8 cellular contexts compared by ENCODE assay signal in genomic region chr3:129119365-129120100, GRCh38. TPM values are rescaled to one million over a fixed set of nuclear protein-coding genes. Genes with fewer than 3 reads are reported as not detected.
A peak's percentile ranks its signal among the peaks of the same experiment; 100 is the strongest.
DNase-seq lines count a peak whose midpoint lies in the region; ATAC-seq, FAIRE-seq and TF ChIP-seq lines count a peak whose summit lies in the region.

No MANE protein-coding gene starts in this region.

- H3K79me2 ChIP-seq in endothelial cell of umbilical vein (ENCODE audit: control insufficient read depth, insufficient read depth, low read length), result peaks cover 29% of the 10 kb centered on the region

- no peak for TF ChIP-seq POLR2A in endothelial cell of umbilical vein (IDR thresholded peaks at IDR 0.05; ENCODE audit: low read depth, low read length)
- TF ChIP-seq POLR2A in lower leg skin (IDR thresholded peaks at IDR 0.05), result no peak

- peaks cover 0 to 5% of the 10 kb centered on the region in 2 experiments for H3K36me3 ChIP-seq in endothelial cell of umbilical vein (ENCODE audit: control insufficient read depth in 2 of 2, extremely low read depth in 1 of 2, insufficient read depth in 2 of 2, low read length in 2 of 2)

- BruUV-seq in endothelial cell of umbilical vein (replicated peaks; lab: Mats Ljungman, UMichigan), result no TSS peak

- intact Hi-C loops in endothelial cell of umbilical vein (cut with micrococcal nuclease) (loop anchor here (1.0 to 2.0 kb wide), 3 partner anchors 63 to 125 kb away; partner anchors contain the start of gene CNBP), lower leg skin (cut with DNase I; ENCODE audit: low total_unique reads) (no loop called here)

- no peaks in the 10 kb centered on the region for H3K9me3 Mint-ChIP-seq in osteocyte (ENCODE audit: unreplicated experiment)

- H3K27ac ChIP-seq in RWPE1 (peak overlapping the region; percentile 83), endothelial cell of umbilical vein (ENCODE audit: insufficient read depth, low read depth, low read length) (no peak overlapping the region)

- peaks cover 27% of the 10 kb centered on the region for H3K4me1 ChIP-seq in endothelial cell of umbilical vein (ENCODE audit: control insufficient read depth, extremely low read depth, insufficient read depth, low read length)

- POLR2A ChIA-PET in RWPE1 (lab: Yijun Ruan, JAX; ENCODE audit: low non-redundant PET), result no interaction called here
- POLR2A ChIA-PET in endothelial cell of umbilical vein (lab: Charles Lee), result no interaction called here

- DNase-seq in GM12864 (ENCODE audit: low read depth) (no peak), RWPE1 (ENCODE audit: low spot score) (no peak), endothelial cell of umbilical vein (ENCODE audit: low read depth, low spot score) (peak; percentile 31), osteocyte (ENCODE audit: extremely low spot score, unreplicated experiment) (no peak), T1000 (lab: John Stamatoyannopoulos, UW) (no peak), NCI-H2081 (lab: John Stamatoyannopoulos, UW) (no peak), lower leg skin (ENCODE audit: low spot score in 2 of 2) (no peak)

- H3K9me1 ChIP-seq in endothelial cell of umbilical vein (replicated peaks; ENCODE audit: control insufficient read depth, extremely low read depth, insufficient read depth, low read length), result no peaks in the 10 kb centered on the region

- peak overlapping the region; percentile 98 for H3K4me2 ChIP-seq in endothelial cell of umbilical vein (ENCODE audit: insufficient read depth, low read length)

- H2AFZ ChIP-seq in endothelial cell of umbilical vein (ENCODE audit: low read depth, low read length), result no peak overlapping the region

- peak overlapping the region; percentile 88 for H3K27ac Mint-ChIP-seq in osteocyte (ENCODE audit: unreplicated experiment)

- H3K27me3 Mint-ChIP-seq in osteocyte (ENCODE audit: unreplicated experiment), result no peaks in the 10 kb centered on the region

- CTCF ChIA-PET in RWPE1 (lab: Yijun Ruan, JAX) (interaction anchor here (0.6 to 1.6 kb wide), 2 partner anchors 66 to 150 kb away, joined by 3 to 4 read pairs; no protein-coding TSS in a partner anchor), endothelial cell of umbilical vein (lab: Charles Lee) (interaction anchor here (2.0 to 4.5 kb wide), 4 partner anchors 67 to 149 kb away, joined by 7 to 79 read pairs (median 20); no protein-coding TSS in a partner anchor)

- no peaks in the 10 kb centered on the region for H4K20me1 ChIP-seq in endothelial cell of umbilical vein (replicated peaks; ENCODE audit: control insufficient read depth, extremely low read depth, insufficient read depth, low read length)

- FAIRE-seq in endothelial cell of umbilical vein (lab: Jason Lieb, UNC), result peak; percentile 49

- 35 to 36% methylated on average over 13 of the region's 13 CpGs for WGBS in lower leg skin, 2 donors

- peaks cover 36% of the 10 kb centered on the region for H3K4me1 Mint-ChIP-seq in osteocyte (ENCODE audit: unreplicated experiment)

- no peaks in the 10 kb centered on the region for H3K27me3 ChIP-seq in endothelial cell of umbilical vein (ENCODE audit: control insufficient read depth in 2 of 2, insufficient read depth in 2 of 2, low read length in 2 of 2)

- TF ChIP-seq CTCF in GM12864 (IDR thresholded peaks at IDR 0.05; ENCODE audit: low read depth, low read length, missing control alignments) (no peak), RWPE1 (conservative IDR thresholded peaks at IDR 0.05; ENCODE audit: low read depth) (no peak), endothelial cell of umbilical vein (IDR thresholded peaks at IDR 0.05; ENCODE audit: extremely low read depth in 1 of 2, insufficient read depth in 1 of 2, low read depth in 1 of 2, low read length in 2 of 2) (no peak), osteocyte (IDR thresholded peaks at IDR 0.05) (no peak), lower leg skin (IDR thresholded peaks at IDR 0.05) (peak in 1 of 3 donors; percentile 66)

- peak overlapping the region; percentile 85 for H3K4me3 Mint-ChIP-seq in osteocyte (ENCODE audit: unreplicated experiment)

- ATAC-seq in GM19395 (IDR thresholded peaks at IDR 0.05; ENCODE audit: unreplicated experiment), result no peak

- peak overlapping the region; percentile 72 for H3K9ac ChIP-seq in endothelial cell of umbilical vein (replicated peaks; ENCODE audit: extremely low read depth, insufficient read depth, low read length)

- H3K36me3 Mint-ChIP-seq in osteocyte (ENCODE audit: unreplicated experiment), result peaks cover 2% of the 10 kb centered on the region

- H3K4me3 ChIP-seq in GM12864 (ENCODE audit: low read depth, low read length) (peak overlapping the region; percentile 89), endothelial cell of umbilical vein (replicated peaks in 1 of 3; ENCODE audit: insufficient read depth in 1 of 3, low read depth in 1 of 3, low read length in 3 of 3) (peak overlapping the region in 2 of 3 experiments; percentile 64 to 79), lower leg skin (ENCODE audit: low read depth, poor library complexity, severe bottlenecking) (no peak overlapping the region)

- no peaks in the 10 kb centered on the region for H3K9me3 ChIP-seq in endothelial cell of umbilical vein (replicated peaks; ENCODE audit: control insufficient read depth, insufficient read depth, low read length)

- dilution Hi-C loops in endothelial cell of umbilical vein (cut with MboI; ENCODE audit: extremely low pct_ligation_motif_present, low sequenced_read_pairs), result loop anchor here (25.0 kb wide), 1 partner anchor 207 kb away; no protein-coding TSS in a partner anchor

TF ChIP-seq in endothelial cell of umbilical vein, 7 proteins besides CTCF, POLR2A, EP300 and RAD21:
- TF ChIP-seq GATA2 (IDR thresholded peaks at IDR 0.05; ENCODE audit: insufficient read depth, insufficient read length, low read depth, low read length) (no peak), EZH2 (IDR thresholded peaks at IDR 0.05; ENCODE audit: borderline replicate concordance, low read depth, low read length, severe bottlenecking) (no peak), MYC (IDR thresholded peaks at IDR 0.05; ENCODE audit: low read depth, low read length) (no peak), POLR2AphosphoS5 (IDR thresholded peaks at IDR 0.05; ENCODE audit: insufficient read depth, low read depth, low read length) (no peak)

RNA-seq across cellular contexts. Expression of gene RAB43, which starts 2.1 kb away (rescaled TPM):
- 22.6 and 31.5 TPM in 2 replicates for total RNA-seq in endothelial cell of umbilical vein
- 18.5 and 22.0 TPM in 2 replicates for polyA plus RNA-seq in endothelial cell of umbilical vein
- polyA plus RNA-seq in endothelial cell of umbilical vein (2011; cell fraction: cytosol; rRNA removed), result 16.5 and 19.7 TPM in 2 replicates
- 19.9 and 22.0 TPM in 2 replicates for polyA plus RNA-seq in endothelial cell of umbilical vein (2011; cell fraction: nucleus; rRNA removed)
- polyA plus RNA-seq in endothelial cell of umbilical vein (2012), result 14.1 and 17.5 TPM in 2 replicates
- 19.1 and 19.7 TPM in 2 replicates for polyA minus RNA-seq in endothelial cell of umbilical vein
- 2.9 TPM for polyA minus RNA-seq in endothelial cell of umbilical vein (2011; cell fraction: cytosol; rRNA and poly(A)+ RNA removed)
- polyA minus RNA-seq in endothelial cell of umbilical vein (2011; cell fraction: nucleus; rRNA and poly(A)+ RNA removed), result 8.6 and 9.8 TPM in 2 replicates
- 16.7 and 23.2 TPM in 2 replicates for total RNA-seq in osteocyte
- total RNA-seq in lower leg skin, result 10 to 100 TPM in 3 of 4 donors, 1 to 10 TPM in 1; 5.4 to 12.1 (median 11.2) TPM

RNA-seq across cellular contexts. Expression of gene ISY1, which starts 41.3 kb away (rescaled TPM):
- total RNA-seq in endothelial cell of umbilical vein, result 50.6 and 59.4 TPM in 2 replicates
- 50.7 and 65.1 TPM in 2 replicates for polyA plus RNA-seq in endothelial cell of umbilical vein
- polyA plus RNA-seq in endothelial cell of umbilical vein (2011; cell fraction: cytosol; rRNA removed), result 48.7 and 49.6 TPM in 2 replicates
- polyA plus RNA-seq in endothelial cell of umbilical vein (2011; cell fraction: nucleus; rRNA removed), result 16.5 and 18.1 TPM in 2 replicates
- polyA plus RNA-seq in endothelial cell of umbilical vein (2012), result 31.5 and 48.7 TPM in 2 replicates
- polyA minus RNA-seq in endothelial cell of umbilical vein, result 20.0 and 22.6 TPM in 2 replicates
- 25.5 TPM for polyA minus RNA-seq in endothelial cell of umbilical vein (2011; cell fraction: cytosol; rRNA and poly(A)+ RNA removed)
- 7.5 and 12.3 TPM in 2 replicates for polyA minus RNA-seq in endothelial cell of umbilical vein (2011; cell fraction: nucleus; rRNA and poly(A)+ RNA removed)
- 42.2 and 42.6 TPM in 2 replicates for total RNA-seq in osteocyte
- total RNA-seq in lower leg skin, result 10 to 100 TPM; 15.5 to 22.8 (median 18.1) TPM

RNA-seq across cellular contexts. Expression of gene GP9, which starts 59.0 kb away (rescaled TPM):
- not detected in 2 replicates for total RNA-seq in endothelial cell of umbilical vein
- polyA plus RNA-seq in endothelial cell of umbilical vein, result not detected in 2 replicates
- not detected in 2 replicates for polyA plus RNA-seq in endothelial cell of umbilical vein (2011; cell fraction: cytosol; rRNA removed)
- polyA plus RNA-seq in endothelial cell of umbilical vein (2011; cell fraction: nucleus; rRNA removed), result not detected in 2 replicates
- not detected in 2 replicates for polyA plus RNA-seq in endothelial cell of umbilical vein (2012)
- not detected in 2 replicates for polyA minus RNA-seq in endothelial cell of umbilical vein
- polyA minus RNA-seq in endothelial cell of umbilical vein (2011; cell fraction: cytosol; rRNA and poly(A)+ RNA removed), result not detected
- polyA minus RNA-seq in endothelial cell of umbilical vein (2011; cell fraction: nucleus; rRNA and poly(A)+ RNA removed), result not detected in 2 replicates
- not detected in 2 replicates for total RNA-seq in osteocyte
- total RNA-seq in lower leg skin, result not detected
